Comparison of ENCODE assay signal across 23 cellular contexts in the genomic region with DNA sequence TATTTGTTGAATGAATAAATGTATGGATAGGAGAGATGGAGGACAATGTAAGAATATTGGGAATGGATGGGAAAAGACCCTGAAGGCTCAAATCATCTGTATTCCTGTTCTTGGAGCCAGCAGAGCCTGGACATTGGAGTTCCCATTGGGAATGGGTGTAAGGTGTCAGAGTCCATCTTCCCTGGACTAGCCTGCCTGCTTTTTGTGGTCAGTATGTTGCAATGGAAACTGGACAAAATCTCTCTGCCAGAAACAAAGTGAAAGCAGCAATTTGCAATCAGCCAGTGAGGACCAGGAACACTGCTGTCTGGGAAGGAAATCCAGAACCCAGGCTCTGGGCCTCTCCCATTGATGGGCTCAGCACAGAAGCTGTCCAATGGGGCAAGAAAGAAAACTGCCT.
DNase-seq lines count a peak whose midpoint lies in the region; ATAC-seq, FAIRE-seq and TF ChIP-seq lines count a peak whose summit lies in the region.
"Had no signal": no experiment of that assay in that cellular context is flagged by ENCODE, and none has a peak within 500 bp of the region (broad histone marks: within the 10 kb centered on the region; RNA-seq: fewer than 3 reads in every experiment).

No MANE protein-coding gene starts in this region.

- no peak overlapping the region for H3K4me2 ChIP-seq in HepG2 (ENCODE audit: low read depth, low read length)
- H3K4me2 ChIP-seq: A549 had no signal

- H3K4me1 ChIP-seq in liver (ENCODE audit: control insufficient read depth in 4 of 4, insufficient read depth in 4 of 4, low read length in 3 of 4): no peaks in the 10 kb centered on the region
- H3K4me1 ChIP-seq in HepG2 (ENCODE audit: insufficient read depth, low read length): no peaks in the 10 kb centered on the region
- no peaks in the 10 kb centered on the region for H3K4me1 ChIP-seq in transverse colon
- H3K4me1 ChIP-seq: A549, BE2C, HAP-1 had no signal

- H3K36me3 ChIP-seq in liver (ENCODE audit: control insufficient read depth in 4 of 4, insufficient read depth in 3 of 4, low read depth in 1 of 4, low read length in 3 of 4): no peaks in the 10 kb centered on the region
- H3K36me3 ChIP-seq in HepG2 (replicated peaks in 1 of 2; ENCODE audit: control insufficient read depth in 1 of 2, insufficient read depth in 2 of 2, low read length in 2 of 2): no peaks in the 10 kb centered on the region
- no peaks in the 10 kb centered on the region for H3K36me3 ChIP-seq in transverse colon
- H3K36me3 ChIP-seq: BE2C, HAP-1 had no signal

- peaks cover 0 to 3% (median 0%) of the 10 kb centered on the region in 9 donors for H3K9me3 Mint-ChIP-seq in naive thymus-derived CD8-positive, alpha-beta T cell
- H3K9me3 Mint-ChIP-seq: CD8-positive, alpha-beta memory T cell; IgD-negative memory B cell had no signal

- no TSS peak for BruUV-seq in HepG2 (replicated peaks; lab: Mats Ljungman, UMichigan)

- no peak overlapping the region for H2AFZ ChIP-seq in HepG2 (ENCODE audit: low read length)

- H3K4me3 Mint-ChIP-seq in naive thymus-derived CD8-positive, alpha-beta T cell: no peak overlapping the region
- H3K4me3 Mint-ChIP-seq: CD4-positive, CD25-positive, alpha-beta regulatory T cell; CD8-positive, alpha-beta memory T cell; IgD-negative memory B cell had no signal

- TF ChIP-seq CTCF in liver (IDR thresholded peaks at IDR 0.05; ENCODE audit: low read depth, low read length, missing input control) (no peak), HepG2 (CRISPR knock-in tag; IDR thresholded peaks at IDR 0.05) (no peak), transverse colon (IDR thresholded peaks at IDR 0.05) (no peak)

- TF ChIP-seq POLR2A in HepG2 (IDR thresholded peaks at IDR 0.05; ENCODE audit: insufficient read depth in 1 of 2, low read depth in 2 of 2, low read length in 2 of 2) (no peak), transverse colon (IDR thresholded peaks at IDR 0.05) (no peak)

- in situ Hi-C loops in HepG2 (cut with HindIII; ENCODE audit: extremely low pct_ligation_motif_present, low pct_unique_long_range_greater_than_20kb) (no loop called here), transverse colon (cut with MboI; ENCODE audit: low pct_ligation_motif_present in 1 of 4, low pct_unique_long_range_greater_than_20kb in 1 of 4, low sequenced_read_pairs in 3 of 4) (no loop called here)

- H3K4me3 ChIP-seq in liver (ENCODE audit: low read depth in 1 of 3, low read length in 3 of 3) (no peak overlapping the region), HepG2 (replicated peaks in 1 of 3; ENCODE audit: insufficient read depth in 1 of 3, low read depth in 2 of 3, low read length in 3 of 3) (no peak overlapping the region), transverse colon (no peak overlapping the region)
- H3K4me3 ChIP-seq: A549, GM12878, HAP-1 had no signal

- H3K27me3 Mint-ChIP-seq in naive thymus-derived CD8-positive, alpha-beta T cell: peaks cover 6 to 26% (median 7%) of the 10 kb centered on the region in 5 donors

- H3K9me3 ChIP-seq in liver (ENCODE audit: control insufficient read depth in 4 of 4, low read length in 3 of 4) (no peaks in the 10 kb centered on the region), HepG2 (ENCODE audit: low read length) (no peaks in the 10 kb centered on the region), transverse colon (no peaks in the 10 kb centered on the region)
- H3K9me3 ChIP-seq: A549, BE2C, HAP-1 had no signal

- TF ChIP-seq EP300 in HepG2 (IDR thresholded peaks at IDR 0.05; ENCODE audit: low read depth in 2 of 2, low read length in 2 of 2) (no peak), HepG2 (CRISPR knock-in tag; IDR thresholded peaks at IDR 0.05; ENCODE audit: borderline replicate concordance) (no peak), transverse colon (IDR thresholded peaks at IDR 0.05; ENCODE audit: low read depth) (no peak)

- H3K27ac ChIP-seq in liver (ENCODE audit: low read depth in 1 of 2, low read length in 2 of 2) (no peak overlapping the region), HepG2 (ENCODE audit: extremely low read length, insufficient read depth, low read length) (no peak overlapping the region), transverse colon (no peak overlapping the region)
- H3K27ac ChIP-seq: 22Rv1, A549, HL-60 had no signal

- POLR2A ChIA-PET in HepG2 (lab: Yijun Ruan, JAX): no interaction called here
- POLR2A ChIA-PET in naive thymus-derived CD8-positive, alpha-beta T cell (lab: Charles Lee): no interaction called here

- no peak for TF ChIP-seq RAD21 in liver (IDR thresholded peaks at IDR 0.05)
- TF ChIP-seq RAD21 in HepG2 (CRISPR knock-in tag; IDR thresholded peaks at IDR 0.05): no peak

- CTCF ChIA-PET in HepG2 (lab: Yijun Ruan, JAX; ENCODE audit: low intra/inter-chr PET ratio, low total read pairs): no interaction called here

- DNase-seq in HepG2 (ENCODE audit: low spot score) (no peak), amniotic epithelial cell (ENCODE audit: low read depth) (peak; percentile 16), left lobe of liver (ENCODE audit: low spot score) (no peak), transverse colon (no peak)
- DNase-seq in naive thymus-derived CD8-positive, alpha-beta T cell: no peak
- DNase-seq: BE2C; C1 segment of cervical spinal cord; CD4-positive, CD25-positive, alpha-beta regulatory T cell; CD8-positive, alpha-beta memory T cell; COR-L47; DMS 273 treated with DMSO at 0.1 percent for 48 hours; DMS53; DND-41; EL had no signal

- no peaks in the 10 kb centered on the region for H3K79me2 ChIP-seq in HepG2 (ENCODE audit: insufficient read depth, low read length)

- H3K4me1 Mint-ChIP-seq in naive thymus-derived CD8-positive, alpha-beta T cell: no peaks in the 10 kb centered on the region
- H3K4me1 Mint-ChIP-seq: CD4-positive, CD25-positive, alpha-beta regulatory T cell; CD8-positive, alpha-beta memory T cell; IgD-negative memory B cell had no signal

- ATAC-seq in HepG2 (no peak), left lobe of liver (peak; percentile 94), HG02884 (IDR thresholded peaks at IDR 0.05; ENCODE audit: unreplicated experiment) (no peak)
- no peak for ATAC-seq in naive thymus-derived CD8-positive, alpha-beta T cell
- ATAC-seq: A549, GM12878 had no signal

- H3K9ac ChIP-seq in liver (ENCODE audit: low read depth in 1 of 2, low read length in 2 of 2): no peak overlapping the region
- no peak overlapping the region for H3K9ac ChIP-seq in HepG2 (ENCODE audit: insufficient read depth, low read depth, low read length)

- intact Hi-C loops in HepG2 (cut with micrococcal nuclease; ENCODE audit: unreplicated experiment): no loop called here
- intact Hi-C loops in transverse colon (cut with DNase I; ENCODE audit: low total_unique reads): no loop called here

- FAIRE-seq in HepG2 (lab: Jason Lieb, UNC): no peak
- FAIRE-seq: A549, GM12878, HTR-8/SVneo had no signal

- H3K27me3 ChIP-seq in liver (ENCODE audit: control insufficient read depth in 4 of 4, insufficient read depth in 4 of 4, low read length in 3 of 4): peaks cover 0 to 2% (median 0%) of the 10 kb centered on the region in 4 donors
- peaks cover 0 to 16% of the 10 kb centered on the region in 2 experiments; a peak in 2 of 5 replicates for H3K27me3 ChIP-seq in HepG2 (ENCODE audit: control insufficient read depth in 1 of 2, insufficient read depth in 2 of 2, low read length in 2 of 2)
- H3K27me3 ChIP-seq in transverse colon: no peaks in the 10 kb centered on the region
- H3K27me3 ChIP-seq: BE2C had no signal

- peak overlapping the region in 1 of 10 donors; percentile 9 for H3K27ac Mint-ChIP-seq in naive thymus-derived CD8-positive, alpha-beta T cell
- H3K27ac Mint-ChIP-seq: CD4-positive, CD25-positive, alpha-beta regulatory T cell; CD8-positive, alpha-beta memory T cell; IgD-negative memory B cell had no signal

- H3K36me3 Mint-ChIP-seq in naive thymus-derived CD8-positive, alpha-beta T cell: no peaks in the 10 kb centered on the region
- H3K36me3 Mint-ChIP-seq: CD4-positive, CD25-positive, alpha-beta regulatory T cell; CD8-positive, alpha-beta memory T cell; IgD-negative memory B cell had no signal

- H4K20me1 ChIP-seq in HepG2 (ENCODE audit: insufficient read depth, low read length): no peaks in the 10 kb centered on the region

TF ChIP-seq in liver, 16 proteins besides CTCF, POLR2A, EP300 and RAD21:
- TF ChIP-seq SP1 (IDR thresholded peaks at IDR 0.05): peak; percentile 12
- TF ChIP-seq RXRA (IDR thresholded peaks at IDR 0.05): no peak
- no peak for TF ChIP-seq GABPA (IDR thresholded peaks at IDR 0.05 in 1 of 2, conservative IDR thresholded peaks at IDR 0.05 in 1 of 2)
- no peak for TF ChIP-seq JUND (IDR thresholded peaks at IDR 0.05)
- peak; percentile 30 for TF ChIP-seq HNF4G (IDR thresholded peaks at IDR 0.05)
- no peak for TF ChIP-seq TAF1 (conservative IDR thresholded peaks at IDR 0.05)
- TF ChIP-seq FOXA2 (IDR thresholded peaks at IDR 0.05): no peak
- peak; percentile 68 to 70 for TF ChIP-seq HNF4A (conservative IDR thresholded peaks at IDR 0.05)

TF ChIP-seq in HepG2, 621 proteins besides CTCF, POLR2A, EP300 and RAD21 (continues in another document):
- TF ChIP-seq, protein P1, sequence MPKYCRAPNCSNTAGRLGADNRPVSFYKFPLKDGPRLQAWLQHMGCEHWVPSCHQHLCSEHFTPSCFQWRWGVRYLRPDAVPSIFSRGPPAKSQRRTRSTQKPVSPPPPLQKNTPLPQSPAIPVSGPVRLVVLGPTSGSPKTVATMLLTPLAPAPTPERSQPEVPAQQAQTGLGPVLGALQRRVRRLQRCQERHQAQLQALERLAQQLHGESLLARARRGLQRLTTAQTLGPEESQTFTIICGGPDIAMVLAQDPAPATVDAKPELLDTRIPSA (CRISPR knock-in tag; IDR thresholded peaks at IDR 0.05; ENCODE audit: borderline replicate concordance): no peak
- TF ChIP-seq KMT2A (CRISPR knock-in tag; IDR thresholded peaks at IDR 0.05) (no peak), ZNF280B (CRISPR knock-in tag; IDR thresholded peaks at IDR 0.05; ENCODE audit: borderline replicate concordance) (no peak), IRF2 (CRISPR knock-in tag; IDR thresholded peaks at IDR 0.05) (no peak)
